Comparison of ENCODE assay signal across 1 cellular context in the genomic region with DNA sequence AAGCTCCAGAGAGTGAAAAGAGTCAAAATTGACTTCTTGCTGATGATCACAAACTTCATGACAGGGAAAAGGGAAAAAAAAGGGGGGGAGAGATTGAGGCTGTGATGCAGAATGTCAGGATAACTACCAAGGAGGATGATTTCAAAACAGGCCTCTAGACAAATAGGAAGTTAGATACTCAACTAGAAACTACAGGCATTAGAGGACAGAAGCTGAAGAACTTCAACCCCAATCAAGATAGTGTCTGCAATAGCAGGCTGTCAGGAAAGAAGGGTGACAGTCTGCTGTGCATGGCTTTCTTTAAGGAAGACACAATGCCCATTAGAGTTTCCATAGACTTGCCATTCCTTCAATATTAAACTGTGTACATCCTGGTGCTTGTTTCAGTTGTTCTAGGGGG.
TF ChIP-seq lines count a peak whose summit lies in the region.

No MANE protein-coding gene starts in this region.

TF ChIP-seq in GM12878, 131 proteins besides CTCF, POLR2A, EP300 and RAD21 (continued from another document):
- TF ChIP-seq, protein P1, sequence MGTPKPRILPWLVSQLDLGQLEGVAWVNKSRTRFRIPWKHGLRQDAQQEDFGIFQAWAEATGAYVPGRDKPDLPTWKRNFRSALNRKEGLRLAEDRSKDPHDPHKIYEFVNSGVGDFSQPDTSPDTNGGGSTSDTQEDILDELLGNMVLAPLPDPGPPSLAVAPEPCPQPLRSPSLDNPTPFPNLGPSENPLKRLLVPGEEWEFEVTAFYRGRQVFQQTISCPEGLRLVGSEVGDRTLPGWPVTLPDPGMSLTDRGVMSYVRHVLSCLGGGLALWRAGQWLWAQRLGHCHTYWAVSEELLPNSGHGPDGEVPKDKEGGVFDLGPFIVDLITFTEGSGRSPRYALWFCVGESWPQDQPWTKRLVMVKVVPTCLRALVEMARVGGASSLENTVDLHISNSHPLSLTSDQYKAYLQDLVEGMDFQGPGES (IDR thresholded peaks at IDR 0.05): no peak
- TF ChIP-seq TARDBP (IDR thresholded peaks at IDR 0.05; ENCODE audit: borderline replicate concordance): no peak
- TF ChIP-seq IKZF2 (IDR thresholded peaks at IDR 0.05): no peak
- TF ChIP-seq, protein P2, sequence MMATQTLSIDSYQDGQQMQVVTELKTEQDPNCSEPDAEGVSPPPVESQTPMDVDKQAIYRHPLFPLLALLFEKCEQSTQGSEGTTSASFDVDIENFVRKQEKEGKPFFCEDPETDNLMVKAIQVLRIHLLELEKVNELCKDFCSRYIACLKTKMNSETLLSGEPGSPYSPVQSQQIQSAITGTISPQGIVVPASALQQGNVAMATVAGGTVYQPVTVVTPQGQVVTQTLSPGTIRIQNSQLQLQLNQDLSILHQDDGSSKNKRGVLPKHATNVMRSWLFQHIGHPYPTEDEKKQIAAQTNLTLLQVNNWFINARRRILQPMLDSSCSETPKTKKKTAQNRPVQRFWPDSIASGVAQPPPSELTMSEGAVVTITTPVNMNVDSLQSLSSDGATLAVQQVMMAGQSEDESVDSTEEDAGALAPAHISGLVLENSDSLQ (IDR thresholded peaks at IDR 0.05): no peak
- TF ChIP-seq, protein P3, sequence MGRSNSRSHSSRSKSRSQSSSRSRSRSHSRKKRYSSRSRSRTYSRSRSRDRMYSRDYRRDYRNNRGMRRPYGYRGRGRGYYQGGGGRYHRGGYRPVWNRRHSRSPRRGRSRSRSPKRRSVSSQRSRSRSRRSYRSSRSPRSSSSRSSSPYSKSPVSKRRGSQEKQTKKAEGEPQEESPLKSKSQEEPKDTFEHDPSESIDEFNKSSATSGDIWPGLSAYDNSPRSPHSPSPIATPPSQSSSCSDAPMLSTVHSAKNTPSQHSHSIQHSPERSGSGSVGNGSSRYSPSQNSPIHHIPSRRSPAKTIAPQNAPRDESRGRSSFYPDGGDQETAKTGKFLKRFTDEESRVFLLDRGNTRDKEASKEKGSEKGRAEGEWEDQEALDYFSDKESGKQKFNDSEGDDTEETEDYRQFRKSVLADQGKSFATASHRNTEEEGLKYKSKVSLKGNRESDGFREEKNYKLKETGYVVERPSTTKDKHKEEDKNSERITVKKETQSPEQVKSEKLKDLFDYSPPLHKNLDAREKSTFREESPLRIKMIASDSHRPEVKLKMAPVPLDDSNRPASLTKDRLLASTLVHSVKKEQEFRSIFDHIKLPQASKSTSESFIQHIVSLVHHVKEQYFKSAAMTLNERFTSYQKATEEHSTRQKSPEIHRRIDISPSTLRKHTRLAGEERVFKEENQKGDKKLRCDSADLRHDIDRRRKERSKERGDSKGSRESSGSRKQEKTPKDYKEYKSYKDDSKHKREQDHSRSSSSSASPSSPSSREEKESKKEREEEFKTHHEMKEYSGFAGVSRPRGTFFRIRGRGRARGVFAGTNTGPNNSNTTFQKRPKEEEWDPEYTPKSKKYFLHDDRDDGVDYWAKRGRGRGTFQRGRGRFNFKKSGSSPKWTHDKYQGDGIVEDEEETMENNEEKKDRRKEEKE (IDR thresholded peaks at IDR 0.05): no peak
- TF ChIP-seq RCOR1 (conservative IDR thresholded peaks at IDR 0.05; ENCODE audit: low read depth, low read length): no peak
- no peak for TF ChIP-seq RBBP5 (conservative IDR thresholded peaks at IDR 0.05)
- TF ChIP-seq RUNX3 (IDR thresholded peaks at IDR 0.05; ENCODE audit: low read length): no peak
- no peak for TF ChIP-seq SP1 (IDR thresholded peaks at IDR 0.05; ENCODE audit: low read depth, low read length)
- TF ChIP-seq ZBED1 (IDR thresholded peaks at IDR 0.05; ENCODE audit: borderline replicate concordance): no peak
- no peak for TF ChIP-seq BCL11A (IDR thresholded peaks at IDR 0.05; ENCODE audit: low read depth, low read length)
- no peak for TF ChIP-seq NBN (IDR thresholded peaks at IDR 0.05)
- TF ChIP-seq, protein P4, sequence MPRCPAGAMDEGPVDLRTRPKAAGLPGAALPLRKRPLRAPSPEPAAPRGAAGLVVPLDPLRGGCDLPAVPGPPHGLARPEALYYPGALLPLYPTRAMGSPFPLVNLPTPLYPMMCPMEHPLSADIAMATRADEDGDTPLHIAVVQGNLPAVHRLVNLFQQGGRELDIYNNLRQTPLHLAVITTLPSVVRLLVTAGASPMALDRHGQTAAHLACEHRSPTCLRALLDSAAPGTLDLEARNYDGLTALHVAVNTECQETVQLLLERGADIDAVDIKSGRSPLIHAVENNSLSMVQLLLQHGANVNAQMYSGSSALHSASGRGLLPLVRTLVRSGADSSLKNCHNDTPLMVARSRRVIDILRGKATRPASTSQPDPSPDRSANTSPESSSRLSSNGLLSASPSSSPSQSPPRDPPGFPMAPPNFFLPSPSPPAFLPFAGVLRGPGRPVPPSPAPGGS (IDR thresholded peaks at IDR 0.05; ENCODE audit: borderline replicate concordance, insufficient read depth, low read depth, low read length, poor library complexity, severe bottlenecking): no peak
- TF ChIP-seq, protein P5, sequence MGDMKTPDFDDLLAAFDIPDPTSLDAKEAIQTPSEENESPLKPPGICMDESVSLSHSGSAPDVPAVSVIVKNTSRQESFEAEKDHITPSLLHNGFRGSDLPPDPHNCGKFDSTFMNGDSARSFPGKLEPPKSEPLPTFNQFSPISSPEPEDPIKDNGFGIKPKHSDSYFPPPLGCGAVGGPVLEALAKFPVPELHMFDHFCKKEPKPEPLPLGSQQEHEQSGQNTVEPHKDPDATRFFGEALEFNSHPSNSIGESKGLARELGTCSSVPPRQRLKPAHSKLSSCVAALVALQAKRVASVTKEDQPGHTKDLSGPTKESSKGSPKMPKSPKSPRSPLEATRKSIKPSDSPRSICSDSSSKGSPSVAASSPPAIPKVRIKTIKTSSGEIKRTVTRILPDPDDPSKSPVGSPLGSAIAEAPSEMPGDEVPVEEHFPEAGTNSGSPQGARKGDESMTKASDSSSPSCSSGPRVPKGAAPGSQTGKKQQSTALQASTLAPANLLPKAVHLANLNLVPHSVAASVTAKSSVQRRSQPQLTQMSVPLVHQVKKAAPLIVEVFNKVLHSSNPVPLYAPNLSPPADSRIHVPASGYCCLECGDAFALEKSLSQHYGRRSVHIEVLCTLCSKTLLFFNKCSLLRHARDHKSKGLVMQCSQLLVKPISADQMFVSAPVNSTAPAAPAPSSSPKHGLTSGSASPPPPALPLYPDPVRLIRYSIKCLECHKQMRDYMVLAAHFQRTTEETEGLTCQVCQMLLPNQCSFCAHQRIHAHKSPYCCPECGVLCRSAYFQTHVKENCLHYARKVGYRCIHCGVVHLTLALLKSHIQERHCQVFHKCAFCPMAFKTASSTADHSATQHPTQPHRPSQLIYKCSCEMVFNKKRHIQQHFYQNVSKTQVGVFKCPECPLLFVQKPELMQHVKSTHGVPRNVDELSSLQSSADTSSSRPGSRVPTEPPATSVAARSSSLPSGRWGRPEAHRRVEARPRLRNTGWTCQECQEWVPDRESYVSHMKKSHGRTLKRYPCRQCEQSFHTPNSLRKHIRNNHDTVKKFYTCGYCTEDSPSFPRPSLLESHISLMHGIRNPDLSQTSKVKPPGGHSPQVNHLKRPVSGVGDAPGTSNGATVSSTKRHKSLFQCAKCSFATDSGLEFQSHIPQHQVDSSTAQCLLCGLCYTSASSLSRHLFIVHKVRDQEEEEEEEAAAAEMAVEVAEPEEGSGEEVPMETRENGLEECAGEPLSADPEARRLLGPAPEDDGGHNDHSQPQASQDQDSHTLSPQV (IDR thresholded peaks at IDR 0.05): no peak
